In genomic region chr2:217711236-217711635, GRCh38 we compare ENCODE assay signal across 19 cellular contexts.
A peak's percentile ranks its signal among the peaks of the same experiment; 100 is the strongest.
DNase-seq lines count a peak whose midpoint lies in the region; ATAC-seq and TF ChIP-seq lines count a peak whose summit lies in the region.
"Had no signal": no experiment of that assay in that cellular context is flagged by ENCODE, and none has a peak within 500 bp of the region (broad histone marks: within the 10 kb centered on the region; RNA-seq: fewer than 3 reads in every experiment).

No MANE protein-coding gene starts in this region.

- no peak for TF ChIP-seq CTCF in osteocyte (IDR thresholded peaks at IDR 0.05)

- H3K36me3 ChIP-seq in adipocyte (ENCODE audit: control insufficient read depth, insufficient read depth, low read length, severe bottlenecking): no peaks in the 10 kb centered on the region
- H3K36me3 ChIP-seq: right atrium auricular region had no signal

- no peak overlapping the region for H3K4me3 ChIP-seq in adipocyte (ENCODE audit: low read length)
- H3K4me3 ChIP-seq: lung, right atrium auricular region had no signal

- peaks cover 4% of the 10 kb centered on the region for H3K9me3 ChIP-seq in adipocyte (ENCODE audit: control insufficient read depth, low read length)
- H3K9me3 ChIP-seq: right atrium auricular region had no signal

- H3K9me3 Mint-ChIP-seq in osteocyte (ENCODE audit: unreplicated experiment): peaks cover 5% of the 10 kb centered on the region

- H3K27me3 Mint-ChIP-seq in osteocyte (ENCODE audit: unreplicated experiment): no peaks in the 10 kb centered on the region

- H3K27ac Mint-ChIP-seq in osteocyte (ENCODE audit: unreplicated experiment): peak overlapping the region; percentile 63

- ATAC-seq in GM19467 (IDR thresholded peaks at IDR 0.05; ENCODE audit: unreplicated experiment): no peak
- ATAC-seq: SK-N-SH treated with all-trans-retinoic acid at 6 μM for 48 hours had no signal

- peaks cover 4% of the 10 kb centered on the region for H3K36me3 Mint-ChIP-seq in osteocyte (ENCODE audit: unreplicated experiment)

- peaks cover 78% of the 10 kb centered on the region for H3K4me1 Mint-ChIP-seq in osteocyte (ENCODE audit: unreplicated experiment)

- H3K9ac ChIP-seq in adipocyte (ENCODE audit: low read length): peak overlapping the region; percentile 27

- no peaks in the 10 kb centered on the region for H3K27me3 ChIP-seq in adipocyte (replicated peaks; ENCODE audit: control insufficient read depth, insufficient read depth, low read length)
- H3K27me3 ChIP-seq: right atrium auricular region had no signal

- peak; percentile 54 for DNase-seq in ELR (ENCODE audit: low read depth)
- DNase-seq in adipocyte (ENCODE audit: low read depth): peak; percentile 67
- DNase-seq in glomerular visceral epithelial cell (ENCODE audit: extremely low spot score): peak; percentile 98
- DNase-seq in osteocyte (ENCODE audit: extremely low spot score, unreplicated experiment): no peak
- DNase-seq in germinal center (ENCODE audit: low spot score): no peak
- no peak for DNase-seq in NCI-H2227 treated with DMSO at 0.1 percent for 48 hours (lab: John Stamatoyannopoulos, UW)
- DNase-seq in putamen (ENCODE audit: low spot score): no peak
- DNase-seq: activated CD4-positive, alpha-beta T cell treated with anti-CD3 and anti-CD28 coated beads, Interleukin-2, amount 50 U/mL, for 1 hour; activated naive CD4-positive, alpha-beta T cell treated with anti-CD3 and anti-CD28 coated beads, Interleukin-2, amount 50 U/mL, for 16 hours; activated T-cell treated with anti-CD3 and anti-CD28 coated beads for 4 hours; central memory CD4-positive, alpha-beta T cell; NCI-H2081 treated with DMSO at 0.1 percent for 48 hours; NCI-H69; nephron progenitor cell; stimulated activated CD4-positive, alpha-beta T cell treated with anti-CD3 and anti-CD28 coated beads, Interleukin-1b, Interleukin-23, amount 100 ng/mL, for 48 hours had no signal

- peaks cover 49% of the 10 kb centered on the region for H3K4me1 ChIP-seq in adipocyte (ENCODE audit: control insufficient read depth, insufficient read depth, low read length)

- no peak overlapping the region for H3K4me3 Mint-ChIP-seq in osteocyte (ENCODE audit: unreplicated experiment)
- H3K4me3 Mint-ChIP-seq: nephron progenitor cell had no signal

Comparison
In these comparisons a context has a peak if more than half of its experiments do, and no peak if none do; other contexts are left out.
1. DNase-seq: peak in ELR (single experiment), adipocyte (single experiment) and glomerular visceral epithelial cell (single experiment); none in osteocyte (single experiment), germinal center (single experiment), NCI-H2227 treated with DMSO at 0.1 percent for 48 hours (single experiment) and putamen (single experiment).